21 cellular contexts compared by ENCODE assay signal in the genomic region with DNA sequence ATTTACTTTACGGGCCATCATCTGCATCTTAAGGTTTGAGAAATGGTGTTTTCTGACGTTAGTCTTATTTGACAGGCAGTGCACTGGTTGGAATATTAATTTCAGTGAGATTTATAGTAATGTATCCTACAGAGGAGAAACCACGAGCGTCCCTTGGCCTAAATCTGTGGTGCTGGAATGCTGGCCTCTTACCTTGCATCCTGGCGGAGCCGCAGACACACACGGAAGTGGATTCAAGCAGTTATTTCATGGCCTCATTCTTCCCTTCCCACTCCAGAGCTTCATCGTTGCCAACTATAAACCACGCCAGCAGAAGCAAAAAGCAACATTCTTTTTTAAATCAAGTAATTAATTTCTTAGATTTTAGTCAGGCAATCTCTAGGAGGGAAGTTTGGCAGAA.
"Had no signal": no experiment of that assay in that cellular context is flagged by ENCODE, and none has a peak within 500 bp of the region (broad histone marks: within the 10 kb centered on the region; RNA-seq: fewer than 3 reads in every experiment).

No MANE protein-coding gene starts in this region.

- H3K9me3 Mint-ChIP-seq: dendritic cell treated with granulocyte-macrophage colony-stimulating factor and Interleukin-4, amounts not matched to agents 40 ng/mL and 50 ng/mL, for 4 days; effector memory CD8-positive, alpha-beta T cell; immature natural killer cell; stimulated activated naive B cell treated with anti-CD40 and anti-IgM and Interleukin-4, amounts not matched to agents 10 μg/mL and 1 μg/mL and 100 μg/mL, for 72 hours had no signal

- H3K4me3 ChIP-seq: esophagus squamous epithelium, gastroesophageal sphincter, sigmoid colon, skin epidermis, stomach, thoracic aorta, transverse colon, vagina had no signal

- H3K27me3 Mint-ChIP-seq: dendritic cell treated with granulocyte-macrophage colony-stimulating factor and Interleukin-4, amounts not matched to agents 40 ng/mL and 50 ng/mL, for 4 days; effector memory CD8-positive, alpha-beta T cell; stimulated activated naive B cell treated with anti-CD40 and anti-IgM and Interleukin-4, amounts not matched to agents 10 μg/mL and 1 μg/mL and 100 μg/mL, for 72 hours had no signal

- H3K9me3 ChIP-seq: esophagus squamous epithelium, gastroesophageal sphincter, neutrophil, sigmoid colon, stomach, thoracic aorta, transverse colon, vagina had no signal

- H3K27ac ChIP-seq: gastroesophageal sphincter, neutrophil, skin epidermis, thoracic aorta, transverse colon, vagina had no signal

- DNase-seq: effector memory CD8-positive, alpha-beta T cell; esophagus squamous epithelium; foreskin fibroblast; glutamatergic neuron; immature natural killer cell; kidney; left cardiac atrium; midbrain; sigmoid colon; stimulated activated CD4-positive, alpha-beta T cell treated with anti-CD3 and anti-CD28 coated beads, Interleukin-2, amount 100 ng/mL, for 24 hours; stimulated activated CD4-positive, alpha-beta T cell treated with anti-CD3 and anti-CD28 coated beads, Interleukin-4, amount 100 ng/mL, for 4 hours; stimulated activated naive B cell treated with anti-CD40 and anti-IgM and Interleukin-4, amounts not matched to agents 10 μg/mL and 1 μg/mL and 100 μg/mL, for 72 hours; stomach; substantia nigra; transverse colon had no signal

- H3K27ac Mint-ChIP-seq: dendritic cell treated with granulocyte-macrophage colony-stimulating factor and Interleukin-4, amounts not matched to agents 40 ng/mL and 50 ng/mL, for 4 days; effector memory CD8-positive, alpha-beta T cell; immature natural killer cell; stimulated activated naive B cell treated with anti-CD40 and anti-IgM and Interleukin-4, amounts not matched to agents 10 μg/mL and 1 μg/mL and 100 μg/mL, for 72 hours had no signal

- H3K27me3 ChIP-seq: esophagus squamous epithelium, gastroesophageal sphincter, neutrophil, sigmoid colon, stomach, transverse colon, vagina had no signal

- ATAC-seq: effector memory CD8-positive, alpha-beta T cell; gastroesophageal sphincter; stimulated activated naive B cell treated with anti-CD40 and anti-IgM and Interleukin-4, amounts not matched to agents 10 μg/mL and 1 μg/mL and 100 μg/mL, for 72 hours had no signal

- H3K4me1 ChIP-seq: esophagus squamous epithelium, vagina had no signal

- H3K4me3 Mint-ChIP-seq: dendritic cell treated with granulocyte-macrophage colony-stimulating factor and Interleukin-4, amounts not matched to agents 40 ng/mL and 50 ng/mL, for 4 days; effector memory CD8-positive, alpha-beta T cell; immature natural killer cell; stimulated activated naive B cell treated with anti-CD40 and anti-IgM and Interleukin-4, amounts not matched to agents 10 μg/mL and 1 μg/mL and 100 μg/mL, for 72 hours had no signal
